ENCODE assay signal across 8 cellular contexts in the genomic region with DNA sequence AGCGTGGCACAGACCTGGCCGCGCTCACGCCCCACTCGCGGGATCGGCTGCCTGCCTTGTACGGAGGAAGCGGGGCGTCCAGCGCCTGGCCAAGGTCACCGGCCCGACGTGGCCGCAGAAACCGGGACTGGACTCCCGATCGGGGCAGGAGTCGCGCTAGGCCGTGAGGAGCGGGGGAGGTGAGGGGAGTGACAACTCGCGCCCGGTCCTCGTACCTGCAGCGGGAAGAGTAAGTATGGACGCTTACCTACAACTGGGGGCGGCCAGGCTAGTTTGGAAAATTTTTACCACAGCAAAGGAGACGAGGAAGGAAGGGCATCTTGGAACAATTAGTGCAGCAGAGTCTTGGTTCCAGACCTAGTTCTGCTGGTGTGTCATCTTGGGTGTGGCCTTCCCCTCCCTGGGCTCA. TPM values are rescaled to one million over a fixed set of nuclear protein-coding genes. Genes with fewer than 3 reads are reported as not detected.
DNase-seq lines count a peak whose midpoint lies in the region; ATAC-seq and TF ChIP-seq lines count a peak whose summit lies in the region.

No MANE protein-coding gene starts in this region.

- peak overlapping the region; percentile 74 for H3K27ac Mint-ChIP-seq in MCF 10A (ENCODE audit: low read depth, unreplicated experiment)
- H3K27ac Mint-ChIP-seq in stimulated activated effector memory CD8-positive, alpha-beta T cell treated with anti-CD3 and anti-CD28 coated beads, Interleukin-12 subunit alpha, Interleukin-12 subunit beta, amount 100 ng/mL, for 72 hours: peak overlapping the region; percentile 82

- POLR2A ChIA-PET in MCF 10A (lab: Yijun Ruan, JAX): interaction anchor here (0.6 to 2.4 kb wide), 11 partner anchors 11 to 273 kb away, joined by 3 to 12 read pairs (median 4); a partner anchor contains a TSS

- peaks cover 32% of the 10 kb centered on the region for H3K4me1 Mint-ChIP-seq in MCF 10A (ENCODE audit: insufficient read depth, unreplicated experiment)
- peaks cover 36% of the 10 kb centered on the region for H3K4me1 Mint-ChIP-seq in stimulated activated effector memory CD8-positive, alpha-beta T cell treated with anti-CD3 and anti-CD28 coated beads, Interleukin-12 subunit alpha, Interleukin-12 subunit beta, amount 100 ng/mL, for 72 hours

- BruUV-seq in MCF 10A (replicated peaks; lab: Mats Ljungman, UMichigan): no TSS peak

- H3K27me3 Mint-ChIP-seq in MCF 10A (ENCODE audit: insufficient read depth, unreplicated experiment): no peaks in the 10 kb centered on the region

- no peaks in the 10 kb centered on the region for H3K9me3 Mint-ChIP-seq in MCF 10A (ENCODE audit: unreplicated experiment)
- peaks cover 2% of the 10 kb centered on the region for H3K9me3 Mint-ChIP-seq in stimulated activated effector memory CD8-positive, alpha-beta T cell treated with anti-CD3 and anti-CD28 coated beads, Interleukin-12 subunit alpha, Interleukin-12 subunit beta, amount 100 ng/mL, for 72 hours

- TF ChIP-seq CTCF in GM12865 (IDR thresholded peaks at IDR 0.05; ENCODE audit: insufficient read depth, low read depth, low read length, missing control alignments) (no peak), MCF 10A (IDR thresholded peaks at IDR 0.05; ENCODE audit: unreplicated experiment) (no peak)

- intact Hi-C loops in MCF 10A (cut with micrococcal nuclease) (loop anchor here (5.0 kb wide), 1 partner anchor 95 kb away; a partner anchor contains a TSS), sciatic nerve (cut with DNase I) (no loop called here)

- H3K36me3 Mint-ChIP-seq in MCF 10A (ENCODE audit: insufficient read depth, unreplicated experiment): peaks cover 22% of the 10 kb centered on the region
- H3K36me3 Mint-ChIP-seq in stimulated activated effector memory CD8-positive, alpha-beta T cell treated with anti-CD3 and anti-CD28 coated beads, Interleukin-12 subunit alpha, Interleukin-12 subunit beta, amount 100 ng/mL, for 72 hours: peaks cover 17% of the 10 kb centered on the region

- H3K4me3 Mint-ChIP-seq in MCF 10A (ENCODE audit: unreplicated experiment): peak overlapping the region; percentile 83
- H3K4me3 Mint-ChIP-seq in stimulated activated effector memory CD8-positive, alpha-beta T cell treated with anti-CD3 and anti-CD28 coated beads, Interleukin-12 subunit alpha, Interleukin-12 subunit beta, amount 100 ng/mL, for 72 hours: peak overlapping the region; percentile 85

- peak overlapping the region; percentile 81 for H3K4me3 ChIP-seq in GM12865 (ENCODE audit: low read depth, low read length)

- DNase-seq in GM12865 (ENCODE audit: low read depth) (peak; percentile 17), NCI-H146 (lab: John Stamatoyannopoulos, UW) (peak; percentile 49), MCF 10A (ENCODE audit: unreplicated experiment) (peak; percentile 32), islet precursor cell (peak; percentile 68), H4 (ENCODE audit: low spot score) (no peak), sciatic nerve (ENCODE audit: low spot score) (no peak)
- peak in 1 of 2 donors; percentile 64 for DNase-seq in stimulated activated effector memory CD8-positive, alpha-beta T cell treated with anti-CD3 and anti-CD28 coated beads, Interleukin-12 subunit alpha, Interleukin-12 subunit beta, amount 100 ng/mL, for 72 hours (ENCODE audit: low spot score in 2 of 2)

- CTCF ChIA-PET in MCF 10A (lab: Yijun Ruan, JAX): interaction anchor here (0.8 to 1.5 kb wide), 2 partner anchors 25 to 28 kb away, joined by 3 to 6 read pairs; no protein-coding TSS in a partner anchor

- no peak for ATAC-seq in stimulated activated effector memory CD8-positive, alpha-beta T cell treated with anti-CD3 and anti-CD28 coated beads, Interleukin-12 subunit alpha, Interleukin-12 subunit beta, amount 100 ng/mL, for 72 hours
- no peak for ATAC-seq in sciatic nerve
- ATAC-seq in HG02981 (IDR thresholded peaks at IDR 0.05; ENCODE audit: unreplicated experiment): no peak

RNA-seq across cellular contexts. Expression of a gene that starts 0.7 kb away (rescaled TPM):
- 116 and 125 TPM in 2 replicates for total RNA-seq in MCF 10A (2022)
- total RNA-seq in H4 (2014; rRNA removed; shearing (Covaris generic)): 94.2 and 98.5 TPM in 2 replicates
- 32.6 TPM for total RNA-seq in sciatic nerve

Comparison
In these comparisons a context has a peak if more than half of its experiments do, and no peak if none do; other contexts are left out.
1. DNase-seq: peak in GM12865 (single experiment), NCI-H146 (single experiment), MCF 10A (single experiment) and islet precursor cell (single experiment); none in H4 (single experiment) and sciatic nerve (single experiment).